ENCODE assay signal across 13 cellular contexts in the genomic region with DNA sequence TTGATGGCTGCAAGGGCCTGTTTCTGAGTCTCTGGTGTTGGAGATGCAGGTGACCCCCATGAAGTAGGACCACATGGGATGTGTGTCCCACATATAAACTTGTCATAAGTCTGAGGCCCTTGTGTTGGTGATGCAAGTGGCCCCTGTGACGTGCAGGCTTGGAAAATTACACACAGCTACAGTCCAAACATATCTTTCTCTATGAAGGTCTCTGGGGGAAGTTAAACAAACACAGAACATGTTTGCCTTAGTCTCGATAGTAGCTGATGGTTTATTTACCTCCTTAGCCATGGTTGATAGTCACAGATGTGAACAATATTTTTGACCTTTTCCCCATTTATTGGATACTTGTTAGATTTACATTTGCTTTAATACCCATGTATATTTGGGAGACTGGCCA.
"Had no signal": no experiment of that assay in that cellular context is flagged by ENCODE, and none has a peak within 500 bp of the region (broad histone marks: within the 10 kb centered on the region; RNA-seq: fewer than 3 reads in every experiment).

No MANE protein-coding gene starts in this region.

- H3K36me3 ChIP-seq: suprapubic skin, upper lobe of left lung had no signal

- H3K4me1 ChIP-seq: suprapubic skin, upper lobe of left lung had no signal

- H3K36me3 Mint-ChIP-seq: activated naive CD4-positive, alpha-beta T cell treated with anti-CD3 and anti-CD28 coated beads, Interleukin-2, amount 50 U/mL, for 24 hours had no signal

- H3K9me3 ChIP-seq: suprapubic skin, upper lobe of left lung had no signal

- ATAC-seq: left ventricle myocardium superior had no signal

- H3K27ac Mint-ChIP-seq: activated B cell treated with CpG ODN at 0.5 μM for 24 hours; activated CD4-positive, alpha-beta T cell treated with anti-CD3 and anti-CD28 coated beads, Interleukin-2, amount 10 ng/mL, durations not matched to agents 24 days and 14 days; activated naive CD4-positive, alpha-beta T cell treated with anti-CD3 and anti-CD28 coated beads, Interleukin-2, amount 50 U/mL, for 24 hours; activated T-helper 2 cell treated with anti-CD3 and anti-CD28 coated beads, Interferon-gamma antibody, Interleukin-2, Interleukin-4, amounts not matched to agents 10 μg/mL and 5 μg/mL and 100 μg/mL, durations not matched to agents 14 hours and 24 hours and 36 hours; nephron progenitor cell had no signal

- H3K27me3 ChIP-seq: suprapubic skin, upper lobe of left lung had no signal

- H3K9me3 Mint-ChIP-seq: activated B cell treated with CpG ODN at 0.5 μM for 24 hours; activated CD4-positive, alpha-beta T cell treated with anti-CD3 and anti-CD28 coated beads, Interleukin-2, amount 10 ng/mL, durations not matched to agents 24 days and 14 days; activated naive CD4-positive, alpha-beta T cell treated with anti-CD3 and anti-CD28 coated beads, Interleukin-2, amount 50 U/mL, for 24 hours; activated T-helper 2 cell treated with anti-CD3 and anti-CD28 coated beads, Interferon-gamma antibody, Interleukin-2, Interleukin-4, amounts not matched to agents 10 μg/mL and 5 μg/mL and 100 μg/mL, durations not matched to agents 14 hours and 24 hours and 36 hours; central memory CD8-positive, alpha-beta T cell; nephron progenitor cell had no signal

- H3K27ac ChIP-seq: suprapubic skin, upper lobe of left lung had no signal

- DNase-seq: activated B cell treated with CpG ODN at 0.5 μM for 24 hours; activated CD4-positive, alpha-beta T cell treated with anti-CD3 and anti-CD28 coated beads, Interleukin-2, amount 10 ng/mL, durations not matched to agents 24 days and 14 days; activated T-cell treated with anti-CD3 and anti-CD28 coated beads for 4 hours; left ventricle myocardium superior; mesenchymal stem cell; nephron progenitor cell; stimulated activated CD4-positive, alpha-beta T cell treated with anti-CD3 and anti-CD28 coated beads, Interleukin-12 subunit alpha, Interleukin-12 subunit beta, amount 100 ng/mL, for 4 hours; stimulated activated naive CD4-positive, alpha-beta T cell treated with Interleukin-2 at 50 U/mL for 16 hours; upper lobe of left lung had no signal

- H3K4me1 Mint-ChIP-seq: activated B cell treated with CpG ODN at 0.5 μM for 24 hours; activated naive CD4-positive, alpha-beta T cell treated with anti-CD3 and anti-CD28 coated beads, Interleukin-2, amount 50 U/mL, for 24 hours; central memory CD8-positive, alpha-beta T cell; nephron progenitor cell had no signal

- H3K4me3 Mint-ChIP-seq: activated B cell treated with CpG ODN at 0.5 μM for 24 hours; activated CD4-positive, alpha-beta T cell treated with anti-CD3 and anti-CD28 coated beads, Interleukin-2, amount 10 ng/mL, durations not matched to agents 24 days and 14 days; activated naive CD4-positive, alpha-beta T cell treated with anti-CD3 and anti-CD28 coated beads, Interleukin-2, amount 50 U/mL, for 24 hours; central memory CD8-positive, alpha-beta T cell; nephron progenitor cell had no signal

- H3K4me3 ChIP-seq: suprapubic skin, upper lobe of left lung had no signal
